ENCODE assay signal across 8 cellular contexts in genomic region chrX:154401045-154401799, GRCh38. TPM values are rescaled to one million over a fixed set of nuclear protein-coding genes. Genes with fewer than 3 reads are reported as not detected.
DNase-seq lines count a peak whose midpoint lies in the region; ATAC-seq and TF ChIP-seq lines count a peak whose summit lies in the region.

No MANE protein-coding gene starts in this region.

- H3K9ac ChIP-seq in HCT116 (ENCODE audit: low read length) = no peak overlapping the region

- no peak for TF ChIP-seq RAD21 in HCT116 (IDR thresholded peaks at IDR 0.05; ENCODE audit: low read depth)

- RAD21 ChIA-PET in HCT116 (lab: Charles Lee; ENCODE audit: low non-redundant PET in 1 of 2, low total read pairs in 2 of 2, uncharacterized antibody in 2 of 2, unreplicated experiment in 2 of 2) = no interaction called here

- WGBS in transverse colon (ENCODE audit: low coverage in 1 of 2), 2 donors = 46% methylated on average over 6 of the region's 6 CpGs; no CpG with 5 or more reads in 1 of the 2 donors

- TF ChIP-seq CTCF in CD8-positive, alpha-beta T cell (IDR thresholded peaks at IDR 0.05) = no peak
- TF ChIP-seq CTCF in HCT116 (IDR thresholded peaks at IDR 0.05 in 2 of 3, conservative IDR thresholded peaks at IDR 0.05 in 1 of 3; ENCODE audit: borderline replicate concordance in 1 of 3, insufficient read depth in 1 of 3, low read depth in 2 of 3, low read length in 2 of 3) (no peak), activated B cell treated with CpG ODN at 0.5 μM for 24 hours (IDR thresholded peaks at IDR 0.05) (no peak), GM10248 (IDR thresholded peaks at IDR 0.05; ENCODE audit: control extremely low read depth, extremely low read depth, low read depth, missing control alignments) (no peak), transverse colon (IDR thresholded peaks at IDR 0.05) (no peak)

- no peak for DNase-seq in CD8-positive, alpha-beta T cell
- DNase-seq in HCT116 (ENCODE audit: low read depth, low spot score) = no peak
- no peak for DNase-seq in activated B cell treated with CpG ODN at 0.5 μM for 24 hours
- peak; percentile 67 for DNase-seq in left lobe of liver (ENCODE audit: low spot score)
- no peak for DNase-seq in GM10248 (ENCODE audit: extremely low spot score)
- DNase-seq in OCI-M2 (lab: John Stamatoyannopoulos, UW; ENCODE audit: unreplicated experiment) = no peak
- DNase-seq in transverse colon = no peak

- no TSS peak for BruUV-seq in HCT116 (replicated peaks; lab: Mats Ljungman, UMichigan)

- H3K9me3 Mint-ChIP-seq in CD8-positive, alpha-beta T cell = no peaks in the 10 kb centered on the region
- H3K9me3 Mint-ChIP-seq in activated B cell treated with CpG ODN at 0.5 μM for 24 hours = no peaks in the 10 kb centered on the region

- no peaks in the 10 kb centered on the region for H4K20me1 ChIP-seq in HCT116 (ENCODE audit: insufficient read depth)

- intact Hi-C loops in CD8-positive, alpha-beta T cell (cut with DNase I, micrococcal nuclease) = no loop called here
- intact Hi-C loops in HCT116 (cut with micrococcal nuclease) (no loop called here), activated B cell treated with CpG ODN at 0.5 μM for 24 hours (cut with micrococcal nuclease) (loop anchor here (1.0 kb wide), 1 partner anchor 8 kb away; the partner anchor contains the start of gene DNASE1L1), transverse colon (cut with DNase I; ENCODE audit: low total_unique reads) (no loop called here)

- no peak overlapping the region for H3K4me3 ChIP-seq in CD8-positive, alpha-beta T cell (ENCODE audit: low read depth, low read length)
- no peak overlapping the region for H3K4me3 ChIP-seq in HCT116 (replicated peaks in 1 of 2; ENCODE audit: low read depth in 1 of 2, low read length in 2 of 2)
- H3K4me3 ChIP-seq in transverse colon = no peak overlapping the region

- TF ChIP-seq EP300 in transverse colon (IDR thresholded peaks at IDR 0.05; ENCODE audit: low read depth) = no peak

- no peak overlapping the region for H2AFZ ChIP-seq in HCT116 (ENCODE audit: low read depth, low read length, poor library complexity, severe bottlenecking)

- CTCF ChIA-PET in CD8-positive, alpha-beta T cell (lab: Charles Lee) = no interaction called here
- CTCF ChIA-PET in HCT116 (lab: Charles Lee) (no interaction called here), activated B cell treated with CpG ODN at 0.5 μM for 24 hours (lab: Charles Lee) (interaction anchor here (2.3 kb wide), 1 partner anchor 126 kb away, joined by 6 read pairs; no protein-coding TSS in a partner anchor), GM10248 (lab: Yijun Ruan, JAX) (interaction anchor here (0.7 to 2.5 kb wide), 2 partner anchors 84 to 126 kb away, joined by 3 to 9 read pairs; no protein-coding TSS in a partner anchor)

- peak overlapping the region; percentile 99 for H3K27ac Mint-ChIP-seq in CD8-positive, alpha-beta T cell
- H3K27ac Mint-ChIP-seq in activated B cell treated with CpG ODN at 0.5 μM for 24 hours = peak overlapping the region; percentile 61

- peaks cover 21% of the 10 kb centered on the region for H3K36me3 ChIP-seq in CD8-positive, alpha-beta T cell (ENCODE audit: insufficient read depth, low read length)
- peaks cover 0 to 27% of the 10 kb centered on the region in 2 experiments; a peak in 1 of 4 replicates for H3K36me3 ChIP-seq in HCT116 (ENCODE audit: control insufficient read depth in 1 of 2, insufficient read depth in 2 of 2, low read length in 2 of 2)
- H3K36me3 ChIP-seq in transverse colon = peaks cover 0 to 10% (median 0%) of the 10 kb centered on the region in 4 donors

- POLR2A ChIA-PET in CD8-positive, alpha-beta T cell (lab: Charles Lee) = interaction anchor here (1.7 to 6.2 kb wide), 2 partner anchors 11 to 80 kb away, joined by 4 to 50 read pairs; partner anchors contain the start of gene TAFAZZIN
- POLR2A ChIA-PET in HCT116 (lab: Charles Lee) (interaction anchor here (2.8 kb wide), 1 partner anchor 8 kb away, joined by 10 read pairs; the partner anchor contains the start of gene DNASE1L1), activated B cell treated with CpG ODN at 0.5 μM for 24 hours (lab: Charles Lee) (interaction anchor here (0.5 to 6.2 kb wide), 3 partner anchors 8 to 89 kb away, joined by 5 to 125 read pairs (median 6); partner anchors contain the start of genes DNASE1L1, SLC10A3 and TAFAZZIN), GM10248 (lab: Yijun Ruan, JAX) (no interaction called here)

- H3K4me1 Mint-ChIP-seq in CD8-positive, alpha-beta T cell (ENCODE audit: low read depth) = peaks cover 25% of the 10 kb centered on the region
- H3K4me1 Mint-ChIP-seq in activated B cell treated with CpG ODN at 0.5 μM for 24 hours = peaks cover 26% of the 10 kb centered on the region

- H3K9me2 ChIP-seq in HCT116 (ENCODE audit: insufficient read depth) = no peaks in the 10 kb centered on the region

- H3K36me3 Mint-ChIP-seq in CD8-positive, alpha-beta T cell = peaks cover 45% of the 10 kb centered on the region
- peaks cover 44% of the 10 kb centered on the region for H3K36me3 Mint-ChIP-seq in activated B cell treated with CpG ODN at 0.5 μM for 24 hours (ENCODE audit: low read depth)

- H3K27ac ChIP-seq in CD8-positive, alpha-beta T cell (ENCODE audit: low read depth, low read length) = no peak overlapping the region
- H3K27ac ChIP-seq in HCT116 (ENCODE audit: low read depth, low read length) = peak overlapping the region; percentile 45; the same call in 1 of the 2 replicates
- H3K27ac ChIP-seq in transverse colon = peak overlapping the region in 1 of 4 donors; percentile 97

- no peak overlapping the region for H3K4me2 ChIP-seq in HCT116 (ENCODE audit: low read length)

- in situ Hi-C loops in transverse colon (cut with MboI; ENCODE audit: low pct_ligation_motif_present in 1 of 4, low pct_unique_long_range_greater_than_20kb in 1 of 4, low sequenced_read_pairs in 3 of 4) = loop anchor here in 3 of 4 donors (25.0 kb wide), 1 partner anchor 136 kb away; the partner anchor contains the start of genes G6PD (in 3 of the 3) and IKBKG (in 3 of the 3)

- no peaks in the 10 kb centered on the region for H3K27me3 Mint-ChIP-seq in CD8-positive, alpha-beta T cell (ENCODE audit: low read depth)
- H3K27me3 Mint-ChIP-seq in activated B cell treated with CpG ODN at 0.5 μM for 24 hours = no peaks in the 10 kb centered on the region

- peaks cover 19% of the 10 kb centered on the region for H3K79me2 ChIP-seq in HCT116 (ENCODE audit: insufficient read depth, low read length)

- H3K27me3 ChIP-seq in CD8-positive, alpha-beta T cell (ENCODE audit: insufficient read depth, low read length) = no peaks in the 10 kb centered on the region
- H3K27me3 ChIP-seq in HCT116 (ENCODE audit: insufficient read depth, low read length) = no peaks in the 10 kb centered on the region
- H3K27me3 ChIP-seq in transverse colon = no peaks in the 10 kb centered on the region

- H3K4me1 ChIP-seq in CD8-positive, alpha-beta T cell (ENCODE audit: insufficient read depth, low read length) = peaks cover 15% of the 10 kb centered on the region
- peaks cover 0 to 21% of the 10 kb centered on the region in 2 experiments; a peak in 2 of 4 replicates for H3K4me1 ChIP-seq in HCT116 (ENCODE audit: control insufficient read depth in 1 of 2, insufficient read depth in 2 of 2, low read length in 2 of 2)
- peaks cover 0 to 20% (median 8%) of the 10 kb centered on the region in 4 donors for H3K4me1 ChIP-seq in transverse colon

- ATAC-seq in CD8-positive, alpha-beta T cell = no peak
- ATAC-seq in HCT116 (peak; percentile 14), activated B cell treated with CpG ODN at 0.5 μM for 24 hours (ENCODE audit: low read depth) (no peak), left lobe of liver (peak; percentile 33), GM21576 (IDR thresholded peaks at IDR 0.05; ENCODE audit: unreplicated experiment) (no peak)

- peak overlapping the region; percentile 3 for H3K4me3 Mint-ChIP-seq in CD8-positive, alpha-beta T cell
- peak overlapping the region; percentile 38 for H3K4me3 Mint-ChIP-seq in activated B cell treated with CpG ODN at 0.5 μM for 24 hours

- no peaks in the 10 kb centered on the region for H3K9me3 ChIP-seq in CD8-positive, alpha-beta T cell (ENCODE audit: low read length)
- H3K9me3 ChIP-seq in HCT116 (ENCODE audit: control insufficient read depth in 1 of 2, insufficient read depth in 1 of 2, low read depth in 1 of 2, low read length in 2 of 2) (no peaks in the 10 kb centered on the region), transverse colon (no peaks in the 10 kb centered on the region)

- TF ChIP-seq POLR2A in HCT116 (IDR thresholded peaks at IDR 0.05; ENCODE audit: borderline replicate concordance, extremely low read depth, insufficient read depth, insufficient read length) = peak; percentile 74
- no peak for TF ChIP-seq POLR2A in transverse colon (IDR thresholded peaks at IDR 0.05)

RNA-seq across cellular contexts. Expression of gene RPL10, which starts 3.0 kb away (rescaled TPM):
- total RNA-seq in CD8-positive, alpha-beta T cell = 1,000 to 10,000 TPM; 6,105 to 6,263 TPM
- total RNA-seq in HCT116 (2021; ENCODE audit: unreplicated experiment) = 3,069 TPM
- polyA plus RNA-seq in HCT116 (2012) = 5,638 and 6,597 TPM in 2 replicates
- 5,113 and 5,534 TPM in 2 replicates for total RNA-seq in activated B cell treated with CpG ODN at 0.5 μM for 24 hours
- total RNA-seq in left lobe of liver = 1,085 TPM
- 1,000 to 10,000 TPM; 1,352 to 4,861 (median 3,415) TPM for total RNA-seq in transverse colon

RNA-seq across cellular contexts. Expression of gene DNASE1L1, which starts 7.8 kb away (rescaled TPM):
- total RNA-seq in CD8-positive, alpha-beta T cell = 10 to 100 TPM; 19.3 to 19.7 TPM
- total RNA-seq in HCT116 (2021; ENCODE audit: unreplicated experiment) (16.5 TPM), activated B cell treated with CpG ODN at 0.5 μM for 24 hours (15.3 and 15.8 TPM in 2 replicates), left lobe of liver (14.9 TPM), transverse colon (100 to 1,000 TPM in 1 of 4 donors, 10 to 100 TPM in 3; 15.9 to 156 (median 36.9) TPM)
- polyA plus RNA-seq in HCT116 (2012) = 21.9 and 23.2 TPM in 2 replicates

RNA-seq across cellular contexts. Expression of gene TAFAZZIN, which starts 10.1 kb away (rescaled TPM):
- 10 to 100 TPM; 48.9 to 52.3 TPM for total RNA-seq in CD8-positive, alpha-beta T cell
- 28.0 TPM for total RNA-seq in HCT116 (2021; ENCODE audit: unreplicated experiment)
- 27.0 and 27.7 TPM in 2 replicates for polyA plus RNA-seq in HCT116 (2012)
- total RNA-seq in activated B cell treated with CpG ODN at 0.5 μM for 24 hours = 50.5 and 66.1 TPM in 2 replicates
- 21.0 TPM for total RNA-seq in left lobe of liver
- 100 to 1,000 TPM in 2 of 4 donors, 10 to 100 TPM in 2; 46.7 to 495 (median 101) TPM for total RNA-seq in transverse colon

RNA-seq across cellular contexts. Expression of gene EMD, which starts 22.1 kb away (rescaled TPM):
- 100 to 1,000 TPM; 176 TPM for total RNA-seq in CD8-positive, alpha-beta T cell
- total RNA-seq in HCT116 (2021; ENCODE audit: unreplicated experiment) = 102 TPM
- 148 TPM in 2 replicates for polyA plus RNA-seq in HCT116 (2012)
- total RNA-seq in activated B cell treated with CpG ODN at 0.5 μM for 24 hours = 68.4 and 70.2 TPM in 2 replicates
- total RNA-seq in left lobe of liver = 19.5 TPM
- 10 to 100 TPM; 27.3 to 89.8 (median 55.5) TPM for total RNA-seq in transverse colon

RNA-seq across cellular contexts. Expression of gene FLNA, which starts 26.8 kb away (rescaled TPM):
- total RNA-seq in CD8-positive, alpha-beta T cell = 1,000 to 10,000 TPM; 1,274 to 1,333 TPM
- total RNA-seq in HCT116 (2021; ENCODE audit: unreplicated experiment) (546 TPM), activated B cell treated with CpG ODN at 0.5 μM for 24 hours (605 and 679 TPM in 2 replicates), left lobe of liver (76.6 TPM), transverse colon (1,000 to 10,000 TPM in 2 of 4 donors, 100 to 1,000 TPM in 2; 632 to 3,163 (median 1,262) TPM)
- 518 and 552 TPM in 2 replicates for polyA plus RNA-seq in HCT116 (2012)

Comparison
In these comparisons a context has a peak if more than half of its experiments do, and no peak if none do; other contexts are left out.
1. ATAC-seq: peak in HCT116 (single experiment) and left lobe of liver (single experiment); none in CD8-positive, alpha-beta T cell (single experiment), activated B cell treated with CpG ODN at 0.5 μM for 24 hours (single experiment) and GM21576 (single experiment).
2. CTCF ChIA-PET loops: an anchor here in activated B cell treated with CpG ODN at 0.5 μM for 24 hours (2.3 kb wide) and GM10248 (0.7 to 2.5 kb wide); none called in CD8-positive, alpha-beta T cell and HCT116.